Comparison of ENCODE assay signal across 6 cellular contexts in genomic region chr19:43984687-43985000, GRCh38. TPM values are rescaled to one million over a fixed set of nuclear protein-coding genes. Genes with fewer than 3 reads are reported as not detected.
DNase-seq lines count a peak whose midpoint lies in the region; ATAC-seq and TF ChIP-seq lines count a peak whose summit lies in the region.

No MANE protein-coding gene starts in this region.

- H3K27ac Mint-ChIP-seq in activated T-helper 1 cell treated with anti-CD3 and anti-CD28 coated beads, Interleukin-12 subunit alpha, Interleukin-12 subunit beta, Interleukin-2, Interleukin-4 antibody, amounts not matched to agents 30 ng/mL and 10 ng/mL and 1 ng/mL, durations not matched to agents 14 hours and 24 hours and 36 hours = peak overlapping the region; percentile 63

- CTCF ChIA-PET in HCT116 (lab: Charles Lee) = no interaction called here

- no peaks in the 10 kb centered on the region; the same call in 1 of the 2 replicates for H4K20me1 ChIP-seq in HCT116 (ENCODE audit: insufficient read depth)

- no peak overlapping the region for H2BK15ac ChIP-seq in mesenchymal stem cell (ENCODE audit: low read depth, poor library complexity, severe bottlenecking)

- RAD21 ChIA-PET in HCT116 (lab: Charles Lee; ENCODE audit: low non-redundant PET in 1 of 2, low total read pairs in 2 of 2, uncharacterized antibody in 2 of 2, unreplicated experiment in 2 of 2) = no interaction called here

- no peaks in the 10 kb centered on the region; a peak in 1 of 4 replicates for H3K9me3 ChIP-seq in HCT116 (ENCODE audit: control insufficient read depth in 1 of 2, insufficient read depth in 1 of 2, low read depth in 1 of 2, low read length in 2 of 2)
- H3K9me3 ChIP-seq in mesenchymal stem cell (ENCODE audit: control insufficient read depth, low read length) = peaks cover 8% of the 10 kb centered on the region

- POLR2A ChIA-PET in HCT116 (lab: Charles Lee) = no interaction called here

- no peak overlapping the region for H2BK120ac ChIP-seq in mesenchymal stem cell (ENCODE audit: low read depth, low read length)

- H3K27ac ChIP-seq in HCT116 (ENCODE audit: low read depth, low read length) (no peak overlapping the region), mesenchymal stem cell (ENCODE audit: low read length, poor library complexity, severe bottlenecking) (no peak overlapping the region)

- H3K4ac ChIP-seq in mesenchymal stem cell (ENCODE audit: low read depth in 1 of 2, low read length in 2 of 2) = no peak overlapping the region

- peaks cover 42% of the 10 kb centered on the region for H3K9me3 Mint-ChIP-seq in activated T-helper 1 cell treated with anti-CD3 and anti-CD28 coated beads, Interleukin-12 subunit alpha, Interleukin-12 subunit beta, Interleukin-2, Interleukin-4 antibody, amounts not matched to agents 30 ng/mL and 10 ng/mL and 1 ng/mL, durations not matched to agents 14 hours and 24 hours and 36 hours

- intact Hi-C loops in HCT116 (cut with micrococcal nuclease) = no loop called here
- intact Hi-C loops in activated T-helper 1 cell treated with anti-CD3 and anti-CD28 coated beads, Interleukin-12 subunit alpha, Interleukin-12 subunit beta, Interleukin-2, Interleukin-4 antibody, amounts not matched to agents 30 ng/mL and 10 ng/mL and 1 ng/mL, durations not matched to agents 14 hours and 24 hours and 36 hours (cut with micrococcal nuclease) = loop anchor here (1.0 to 5.0 kb wide), 9 partner anchors 18 to 516 kb away; partner anchors contain the start of genes ZNF180, ZNF222, ZNF224 and ZNF225

- H2AFZ ChIP-seq in HCT116 (ENCODE audit: low read depth, low read length, poor library complexity, severe bottlenecking) (no peak overlapping the region), mesenchymal stem cell (ENCODE audit: low read depth, low read length) (peak overlapping the region; percentile 81)

- H2BK5ac ChIP-seq in mesenchymal stem cell (ENCODE audit: low read depth, low read length, poor library complexity, severe bottlenecking) = no peak overlapping the region

- TF ChIP-seq POLR2A in HCT116 (IDR thresholded peaks at IDR 0.05; ENCODE audit: borderline replicate concordance, extremely low read depth, insufficient read depth, insufficient read length) = no peak

- no peak overlapping the region for H4K91ac ChIP-seq in mesenchymal stem cell (ENCODE audit: low read length)

- H2AK5ac ChIP-seq in mesenchymal stem cell (ENCODE audit: low read length, severe bottlenecking) = no peak overlapping the region

- H3K4me1 ChIP-seq in HCT116 (ENCODE audit: control insufficient read depth in 1 of 2, insufficient read depth in 2 of 2, low read length in 2 of 2) (no peaks in the 10 kb centered on the region), mesenchymal stem cell (ENCODE audit: control insufficient read depth, insufficient read depth, low read depth, low read length) (peaks cover 3% of the 10 kb centered on the region)

- peaks cover 8% of the 10 kb centered on the region for H3K4me1 Mint-ChIP-seq in activated T-helper 1 cell treated with anti-CD3 and anti-CD28 coated beads, Interleukin-12 subunit alpha, Interleukin-12 subunit beta, Interleukin-2, Interleukin-4 antibody, amounts not matched to agents 30 ng/mL and 10 ng/mL and 1 ng/mL, durations not matched to agents 14 hours and 24 hours and 36 hours (ENCODE audit: low read depth)

- H3K14ac ChIP-seq in mesenchymal stem cell (ENCODE audit: low read length in 2 of 2) = no peak overlapping the region

- TSS peak; percentile 63 for BruUV-seq in HCT116 (replicated peaks; lab: Mats Ljungman, UMichigan)

- peak overlapping the region; percentile 57 for H3K4me2 ChIP-seq in HCT116 (ENCODE audit: low read length)
- peak overlapping the region; percentile 88 for H3K4me2 ChIP-seq in mesenchymal stem cell (ENCODE audit: low read length, poor library complexity, severe bottlenecking)

- H3K9ac ChIP-seq in HCT116 (ENCODE audit: low read length) (no peak overlapping the region), mesenchymal stem cell (ENCODE audit: low read length) (peak overlapping the region; percentile 85)

- H3K23ac ChIP-seq in mesenchymal stem cell (ENCODE audit: low read length in 2 of 2) = no peak overlapping the region

- no peaks in the 10 kb centered on the region for H3K79me2 ChIP-seq in HCT116 (ENCODE audit: insufficient read depth, low read length)

- H4K8ac ChIP-seq in mesenchymal stem cell (ENCODE audit: low read length) = no peak overlapping the region

- H3K36me3 Mint-ChIP-seq in activated T-helper 1 cell treated with anti-CD3 and anti-CD28 coated beads, Interleukin-12 subunit alpha, Interleukin-12 subunit beta, Interleukin-2, Interleukin-4 antibody, amounts not matched to agents 30 ng/mL and 10 ng/mL and 1 ng/mL, durations not matched to agents 14 hours and 24 hours and 36 hours (ENCODE audit: low read depth) = peaks cover 20% of the 10 kb centered on the region

- peak overlapping the region; percentile 94 for H3K4me3 Mint-ChIP-seq in activated T-helper 1 cell treated with anti-CD3 and anti-CD28 coated beads, Interleukin-12 subunit alpha, Interleukin-12 subunit beta, Interleukin-2, Interleukin-4 antibody, amounts not matched to agents 30 ng/mL and 10 ng/mL and 1 ng/mL, durations not matched to agents 14 hours and 24 hours and 36 hours

- WGBS in mesenchymal stem cell = 10% methylated on average over 14 of the region's 14 CpGs

- no peaks in the 10 kb centered on the region for H3K27me3 ChIP-seq in HCT116 (ENCODE audit: insufficient read depth, low read length)
- H3K27me3 ChIP-seq in mesenchymal stem cell (ENCODE audit: control insufficient read depth in 1 of 2, insufficient read depth in 1 of 2, low read length in 2 of 2) = no peaks in the 10 kb centered on the region

- H2BK12ac ChIP-seq in mesenchymal stem cell (ENCODE audit: low read length in 2 of 2) = no peak overlapping the region

- no peaks in the 10 kb centered on the region for H3K27me3 Mint-ChIP-seq in activated T-helper 1 cell treated with anti-CD3 and anti-CD28 coated beads, Interleukin-12 subunit alpha, Interleukin-12 subunit beta, Interleukin-2, Interleukin-4 antibody, amounts not matched to agents 30 ng/mL and 10 ng/mL and 1 ng/mL, durations not matched to agents 14 hours and 24 hours and 36 hours (ENCODE audit: insufficient read depth)

- H3K4me3 ChIP-seq in HCT116 (replicated peaks in 1 of 2; ENCODE audit: low read depth in 1 of 2, low read length in 2 of 2) (peak overlapping the region; percentile 44), mesenchymal stem cell (ENCODE audit: insufficient read depth in 1 of 2, low read depth in 1 of 2, low read length in 2 of 2) (peak overlapping the region; percentile 58 to 88)

- ATAC-seq in HCT116 (no peak), HG03520 (IDR thresholded peaks at IDR 0.05; ENCODE audit: unreplicated experiment) (no peak)

- no peak overlapping the region for H3K18ac ChIP-seq in mesenchymal stem cell (ENCODE audit: low read depth in 1 of 2, low read length in 2 of 2)

- peaks cover 18% of the 10 kb centered on the region for H3K79me1 ChIP-seq in mesenchymal stem cell (replicated peaks; ENCODE audit: low read length, poor library complexity, severe bottlenecking)

- no peak for DNase-seq in HCT116 (ENCODE audit: low read depth, low spot score)
- no peak for DNase-seq in activated T-helper 1 cell treated with anti-CD3 and anti-CD28 coated beads, Interleukin-12 subunit alpha, Interleukin-12 subunit beta, Interleukin-2, Interleukin-4 antibody, amounts not matched to agents 30 ng/mL and 10 ng/mL and 1 ng/mL, durations not matched to agents 14 hours and 24 hours and 36 hours (ENCODE audit: low spot score)
- no peak for DNase-seq in mesenchymal stem cell
- no peak for DNase-seq in DMS79 treated with DMSO at 0.1 percent for 48 hours (lab: John Stamatoyannopoulos, UW)
- no peak for DNase-seq in hepatic stellate cell (ENCODE audit: low spot score)

- TF ChIP-seq CTCF in HCT116 (IDR thresholded peaks at IDR 0.05 in 2 of 3, conservative IDR thresholded peaks at IDR 0.05 in 1 of 3; ENCODE audit: borderline replicate concordance in 1 of 3, insufficient read depth in 1 of 3, low read depth in 2 of 3, low read length in 2 of 3) = no peak

- H3K9me2 ChIP-seq in HCT116 (ENCODE audit: insufficient read depth) = no peaks in the 10 kb centered on the region

- no peak for TF ChIP-seq RAD21 in HCT116 (IDR thresholded peaks at IDR 0.05; ENCODE audit: low read depth)

- H3K36me3 ChIP-seq in HCT116 (ENCODE audit: control insufficient read depth in 1 of 2, insufficient read depth in 2 of 2, low read length in 2 of 2) = no peaks in the 10 kb centered on the region
- peaks cover 3 to 22% of the 10 kb centered on the region in 2 experiments for H3K36me3 ChIP-seq in mesenchymal stem cell (ENCODE audit: control insufficient read depth in 1 of 2, insufficient read depth in 2 of 2, low read depth in 1 of 2, low read length in 2 of 2)

RNA-seq across cellular contexts. Expression of gene ZNF155, which starts 0.7 kb away (rescaled TPM):
- total RNA-seq in HCT116 (2021; ENCODE audit: unreplicated experiment) = 2.2 TPM
- 0.67 and 1.2 TPM in 2 replicates for polyA plus RNA-seq in HCT116 (2012)
- total RNA-seq in activated T-helper 1 cell treated with anti-CD3 and anti-CD28 coated beads, Interleukin-12 subunit alpha, Interleukin-12 subunit beta, Interleukin-2, Interleukin-4 antibody, amounts not matched to agents 30 ng/mL and 10 ng/mL and 1 ng/mL, durations not matched to agents 14 hours and 24 hours and 36 hours = 5.2 and 6.5 TPM in 2 replicates
- polyA plus RNA-seq in mesenchymal stem cell (2013, experiment 1 of 2) = 5.4 TPM
- polyA plus RNA-seq in mesenchymal stem cell (2013, experiment 2 of 2) = 5.3 TPM

RNA-seq across cellular contexts. Expression of gene ZNF230, which starts 18.1 kb away (rescaled TPM):
- 2.8 TPM for total RNA-seq in HCT116 (2021; ENCODE audit: unreplicated experiment)
- 1.8 and 1.9 TPM in 2 replicates for polyA plus RNA-seq in HCT116 (2012)
- 4.0 and 4.3 TPM in 2 replicates for total RNA-seq in activated T-helper 1 cell treated with anti-CD3 and anti-CD28 coated beads, Interleukin-12 subunit alpha, Interleukin-12 subunit beta, Interleukin-2, Interleukin-4 antibody, amounts not matched to agents 30 ng/mL and 10 ng/mL and 1 ng/mL, durations not matched to agents 14 hours and 24 hours and 36 hours
- 1.6 TPM for polyA plus RNA-seq in mesenchymal stem cell (2013, experiment 1 of 2)
- 1.8 TPM for polyA plus RNA-seq in mesenchymal stem cell (2013, experiment 2 of 2)

RNA-seq across cellular contexts. Expression of gene ZNF221, which starts 33.6 kb away (rescaled TPM):
- total RNA-seq in HCT116 (2021; ENCODE audit: unreplicated experiment) = 2.5 TPM
- 0.67 and 1.5 TPM in 2 replicates for polyA plus RNA-seq in HCT116 (2012)
- total RNA-seq in activated T-helper 1 cell treated with anti-CD3 and anti-CD28 coated beads, Interleukin-12 subunit alpha, Interleukin-12 subunit beta, Interleukin-2, Interleukin-4 antibody, amounts not matched to agents 30 ng/mL and 10 ng/mL and 1 ng/mL, durations not matched to agents 14 hours and 24 hours and 36 hours = 0.56 and 0.75 TPM in 2 replicates
- polyA plus RNA-seq in mesenchymal stem cell (2013, experiment 1 of 2) = 2.2 TPM
- polyA plus RNA-seq in mesenchymal stem cell (2013, experiment 2 of 2) = 2.0 TPM

RNA-seq across cellular contexts. Expression of gene ZNF222, which starts 40.5 kb away (rescaled TPM):
- total RNA-seq in HCT116 (2021; ENCODE audit: unreplicated experiment) = 3.0 TPM
- polyA plus RNA-seq in HCT116 (2012) = 1.7 and 2.3 TPM in 2 replicates
- total RNA-seq in activated T-helper 1 cell treated with anti-CD3 and anti-CD28 coated beads, Interleukin-12 subunit alpha, Interleukin-12 subunit beta, Interleukin-2, Interleukin-4 antibody, amounts not matched to agents 30 ng/mL and 10 ng/mL and 1 ng/mL, durations not matched to agents 14 hours and 24 hours and 36 hours = 1.2 and 1.5 TPM in 2 replicates
- polyA plus RNA-seq in mesenchymal stem cell (2013, experiment 1 of 2) = 3.1 TPM
- polyA plus RNA-seq in mesenchymal stem cell (2013, experiment 2 of 2) = 3.2 TPM

RNA-seq across cellular contexts. Expression of gene ZNF45, which starts 49.6 kb away (rescaled TPM):
- total RNA-seq in HCT116 (2021; ENCODE audit: unreplicated experiment) = 15.2 TPM
- polyA plus RNA-seq in HCT116 (2012) = 5.8 and 6.5 TPM in 2 replicates
- 11.5 and 13.1 TPM in 2 replicates for total RNA-seq in activated T-helper 1 cell treated with anti-CD3 and anti-CD28 coated beads, Interleukin-12 subunit alpha, Interleukin-12 subunit beta, Interleukin-2, Interleukin-4 antibody, amounts not matched to agents 30 ng/mL and 10 ng/mL and 1 ng/mL, durations not matched to agents 14 hours and 24 hours and 36 hours
- 7.6 TPM for polyA plus RNA-seq in mesenchymal stem cell (2013, experiment 1 of 2)
- polyA plus RNA-seq in mesenchymal stem cell (2013, experiment 2 of 2) = 7.1 TPM
